Comparison of ENCODE assay signal across 8 cellular contexts in the genomic region with DNA sequence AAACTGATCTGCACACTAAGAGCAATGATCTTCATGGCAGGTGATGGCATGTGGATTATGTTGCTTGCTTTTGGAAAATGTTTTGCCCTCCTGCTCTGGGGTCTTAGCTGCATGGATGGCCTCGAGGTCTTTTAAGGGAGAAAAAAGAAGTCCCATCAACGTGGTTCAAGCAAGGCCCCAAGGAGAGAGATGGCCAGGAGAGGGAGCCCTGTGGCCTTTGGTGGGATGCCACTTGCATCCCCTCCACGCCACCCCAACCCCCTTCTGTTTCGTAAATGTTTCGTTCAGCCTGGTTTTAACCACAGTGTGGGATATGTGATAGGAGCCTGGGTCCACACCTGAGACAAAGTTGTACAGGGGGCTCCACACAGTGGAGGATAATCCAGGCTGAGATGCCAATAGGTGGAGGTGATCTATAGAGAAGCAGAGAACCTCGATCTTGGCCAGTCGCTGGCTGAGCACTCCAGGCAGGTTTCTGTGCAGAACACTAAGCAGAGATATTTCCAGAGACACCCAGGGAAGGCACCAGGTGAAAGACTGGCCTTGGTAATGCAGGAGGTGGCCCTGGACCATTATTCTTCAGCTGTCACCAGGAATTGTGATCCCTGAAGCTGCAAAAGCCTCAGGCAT. TPM values are rescaled to one million over a fixed set of nuclear protein-coding genes. Genes with fewer than 3 reads are reported as not detected.
DNase-seq lines count a peak whose midpoint lies in the region; ATAC-seq, FAIRE-seq and TF ChIP-seq lines count a peak whose summit lies in the region.

No MANE protein-coding gene starts in this region.

- H3K79me2 ChIP-seq in DND-41 (ENCODE audit: insufficient read depth, low read length) (no peaks in the 10 kb centered on the region), KMS-11 (ENCODE audit: insufficient read depth, low read depth) (no peaks in the 10 kb centered on the region)

- in situ Hi-C loops in astrocyte of the spinal cord (cut with HindIII; ENCODE audit: low sequenced_read_pairs): no loop called here

- ATAC-seq in DND-41 (ENCODE audit: insufficient read depth, low read depth) (no peak), lower lobe of right lung (peak; percentile 37 to 54)

- H3K27ac ChIP-seq in DND-41 (ENCODE audit: low read length) (no peak overlapping the region), KMS-11 (no peak overlapping the region), lower lobe of right lung (no peak overlapping the region)

- no peak overlapping the region for H3K9ac ChIP-seq in DND-41 (ENCODE audit: low read depth, low read length)
- no peak overlapping the region for H3K9ac ChIP-seq in KMS-11

- H4K20me1 ChIP-seq in DND-41 (ENCODE audit: insufficient read depth, low read length): no peaks in the 10 kb centered on the region
- no peaks in the 10 kb centered on the region for H4K20me1 ChIP-seq in KMS-11 (ENCODE audit: insufficient read depth)

- no peak overlapping the region for H3K4me3 ChIP-seq in DND-41 (ENCODE audit: low read depth in 1 of 2, low read length in 2 of 2)
- H3K4me3 ChIP-seq in KMS-11 (IDR thresholded peaks at IDR 0.05; ENCODE audit: insufficient read depth, low read depth, low read length): no peak overlapping the region
- H3K4me3 ChIP-seq in astrocyte of the spinal cord (ENCODE audit: low read depth, low read length): no peak overlapping the region
- H3K4me3 ChIP-seq in lower lobe of right lung: no peak overlapping the region

- H3K9me3 ChIP-seq in DND-41 (ENCODE audit: insufficient read depth, low read length, severe bottlenecking): no peaks in the 10 kb centered on the region
- H3K9me3 ChIP-seq in lower lobe of right lung: no peaks in the 10 kb centered on the region

- intact Hi-C loops in lower lobe of right lung (cut with DNase I): no loop called here

- no peak for FAIRE-seq in H54 (lab: Jason Lieb, UNC)

- H3K36me3 ChIP-seq in DND-41 (ENCODE audit: insufficient read depth, low read length) (no peaks in the 10 kb centered on the region), KMS-11 (ENCODE audit: insufficient read depth) (no peaks in the 10 kb centered on the region), lower lobe of right lung (no peaks in the 10 kb centered on the region)

- no peak overlapping the region for H3K4me2 ChIP-seq in DND-41 (ENCODE audit: insufficient read depth, low read length)
- H3K4me2 ChIP-seq in KMS-11: no peak overlapping the region

- H2AFZ ChIP-seq in DND-41 (ENCODE audit: low read depth, low read length) (no peak overlapping the region), KMS-11 (ENCODE audit: low read depth) (no peak overlapping the region)

- H3K27me3 ChIP-seq in DND-41 (ENCODE audit: insufficient read depth, low read length, poor library complexity) (no peaks in the 10 kb centered on the region), KMS-11 (ENCODE audit: insufficient read depth, low read depth) (no peaks in the 10 kb centered on the region), lower lobe of right lung (ENCODE audit: low read depth) (no peaks in the 10 kb centered on the region)

- H3K4me1 ChIP-seq in DND-41 (ENCODE audit: insufficient read depth, low read length) (no peaks in the 10 kb centered on the region), KMS-11 (ENCODE audit: low read depth, poor library complexity, severe bottlenecking) (no peaks in the 10 kb centered on the region), lower lobe of right lung (no peaks in the 10 kb centered on the region)

- TF ChIP-seq CTCF in DND-41 (IDR thresholded peaks at IDR 0.05; ENCODE audit: borderline replicate concordance, extremely low read depth, low read length, poor library complexity, severe bottlenecking) (peak; percentile 40), KMS-11 (conservative IDR thresholded peaks at IDR 0.05; ENCODE audit: low read depth, low read length) (peak; percentile 31; the same call in 1 of the 2 replicates), astrocyte of the spinal cord (IDR thresholded peaks at IDR 0.05; ENCODE audit: low read depth, low read length) (peak; percentile 66), lower lobe of right lung (IDR thresholded peaks at IDR 0.05) (peak; percentile 16)

- TF ChIP-seq POLR2A in H54 (IDR thresholded peaks at IDR 0.05; ENCODE audit: low read depth, low read length): no peak

- DNase-seq in DND-41 (peak; percentile 10), astrocyte of the spinal cord (ENCODE audit: low read depth, low spot score) (peak; percentile 19), lower lobe of right lung (no peak), kidney tubule cell (ENCODE audit: low spot score) (no peak), cortex of kidney (lab: John Stamatoyannopoulos, UW) (no peak), H54 (ENCODE audit: insufficient read length, low spot score) (no peak), amniotic stem cell (lab: John Stamatoyannopoulos, UW) (no peak)

RNA-seq across cellular contexts. Expression of gene FRRS1L, which starts 25.8 kb away (rescaled TPM):
- 0.06 TPM for total RNA-seq in lower lobe of right lung

Comparison
In these comparisons a context has a peak if more than half of its experiments do, and no peak if none do; other contexts are left out.
1. DNase-seq: peak in DND-41 (single experiment) and astrocyte of the spinal cord (single experiment); none in lower lobe of right lung (single experiment), kidney tubule cell (single experiment), cortex of kidney (single experiment), H54 (single experiment) and amniotic stem cell (single experiment).
2. CTCF ChIP-seq: peak in every context shown above with its lines; median percentile 66 in astrocyte of the spinal cord; 40 in DND-41; 31 in KMS-11; 16 in lower lobe of right lung.